Comparison of ENCODE assay signal across 14 cellular contexts in the genomic region with DNA sequence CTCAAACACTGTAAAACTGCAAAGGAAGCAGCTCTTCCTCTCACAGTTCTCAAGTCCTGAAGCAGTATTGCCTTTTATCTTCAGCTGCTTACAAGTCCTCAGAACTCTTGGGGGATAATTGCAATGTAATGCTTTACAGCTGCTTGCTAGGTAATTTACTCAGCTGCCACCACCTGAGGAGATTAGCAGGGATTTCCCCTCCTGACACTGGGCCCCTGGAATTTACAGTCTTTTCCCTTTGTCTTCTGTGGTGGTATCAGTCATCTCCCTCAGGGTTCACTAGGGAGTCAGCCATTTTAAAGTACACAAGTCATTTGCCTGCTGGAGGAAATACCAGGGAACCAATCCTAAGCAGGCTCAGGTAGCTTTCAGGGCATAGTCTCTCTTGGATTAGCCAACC.
DNase-seq lines count a peak whose midpoint lies in the region; ATAC-seq and TF ChIP-seq lines count a peak whose summit lies in the region.
"Had no signal": no experiment of that assay in that cellular context is flagged by ENCODE, and none has a peak within 500 bp of the region (broad histone marks: within the 10 kb centered on the region; RNA-seq: fewer than 3 reads in every experiment).

No MANE protein-coding gene starts in this region.

- no peak overlapping the region for H3K4me2 ChIP-seq in GM23338

- no peaks in the 10 kb centered on the region for H3K36me3 ChIP-seq in GM23338 (ENCODE audit: insufficient read depth)
- H3K36me3 ChIP-seq: gastrocnemius medialis had no signal

- H3K27ac Mint-ChIP-seq in GM23338 (no peak overlapping the region; the same call in 1 of the 2 replicates), nephron progenitor cell (peak overlapping the region; percentile 89)
- H3K27ac Mint-ChIP-seq: CD8-positive, alpha-beta memory T cell had no signal

- H3K4me3 ChIP-seq in GM23338 = no peak overlapping the region
- no peak overlapping the region for H3K4me3 ChIP-seq in dorsolateral prefrontal cortex
- H3K4me3 ChIP-seq: gastrocnemius medialis, K562, skin epidermis had no signal

- peak overlapping the region; percentile 44 for H2AFZ ChIP-seq in GM23338

- TF ChIP-seq CTCF in GM23338 (conservative IDR thresholded peaks at IDR 0.05; ENCODE audit: low read depth in 2 of 2) (no peak), nephron progenitor cell (IDR thresholded peaks at IDR 0.05) (no peak), dorsolateral prefrontal cortex (IDR thresholded peaks at IDR 0.05 in 54 of 56, conservative IDR thresholded peaks at IDR 0.05 in 2 of 56; ENCODE audit: low read depth in 1 of 56, partially characterized antibody in 56 of 56) (no peak)

- no peaks in the 10 kb centered on the region for H3K4me1 ChIP-seq in GM23338 (ENCODE audit: insufficient read depth)
- H3K4me1 ChIP-seq: gastrocnemius medialis had no signal

- H3K27me3 Mint-ChIP-seq in GM23338 (ENCODE audit: insufficient read depth, low read depth, poor library complexity) (peaks cover 10% of the 10 kb centered on the region), nephron progenitor cell (ENCODE audit: low read depth, poor library complexity) (peaks cover 3% of the 10 kb centered on the region)
- H3K27me3 Mint-ChIP-seq: CD8-positive, alpha-beta memory T cell had no signal

- intact Hi-C loops in dorsolateral prefrontal cortex (cut with DNase I) = no loop called here

- DNase-seq in GM23338 (ENCODE audit: low spot score) = peak; percentile 33
- DNase-seq in NCI-H2227 (lab: John Stamatoyannopoulos, UW; ENCODE audit: unreplicated experiment) = peak; percentile 78
- peak; percentile 7 for DNase-seq in amniotic epithelial cell (ENCODE audit: low read depth)
- no peak for DNase-seq in nephron progenitor cell
- no peak for DNase-seq in NOMO-1 (lab: John Stamatoyannopoulos, UW; ENCODE audit: unreplicated experiment in 2 of 2)
- DNase-seq in dorsolateral prefrontal cortex = no peak
- no peak for DNase-seq in NCI-H1048 (lab: John Stamatoyannopoulos, UW)
- DNase-seq in activated naive CD4-positive, alpha-beta T cell treated with Interleukin-2 at 50 U/mL for 16 hours = no peak
- DNase-seq: caudate nucleus; CD8-positive, alpha-beta memory T cell; gastrocnemius medialis; stimulated activated CD8-positive, alpha-beta memory T cell treated with anti-CD3 and anti-CD28 coated beads, Interleukin-4, amount 100 ng/mL, for 48 hours had no signal

- peaks cover 18% of the 10 kb centered on the region; the same call in 2 of the 3 replicates for H3K36me3 Mint-ChIP-seq in GM23338 (ENCODE audit: low read depth)
- H3K36me3 Mint-ChIP-seq in nephron progenitor cell (ENCODE audit: low read depth) = peaks cover 36% of the 10 kb centered on the region

- no peaks in the 10 kb centered on the region for H3K27me3 ChIP-seq in GM23338 (ENCODE audit: insufficient read depth)
- H3K27me3 ChIP-seq in dorsolateral prefrontal cortex = no peaks in the 10 kb centered on the region
- H3K27me3 ChIP-seq: gastrocnemius medialis had no signal

- H4K20me1 ChIP-seq in GM23338 (replicated peaks; ENCODE audit: insufficient read depth) = no peaks in the 10 kb centered on the region

- peaks cover 26% of the 10 kb centered on the region for H3K9me3 Mint-ChIP-seq in GM23338
- H3K9me3 Mint-ChIP-seq in nephron progenitor cell = peaks cover 37% of the 10 kb centered on the region

- H3K9me2 ChIP-seq in GM23338 (ENCODE audit: insufficient read depth) = 0 out of 2 replicates have a peak, but pooled peaks cover 25% of the 10 kb centered on the region

- H3K4me3 Mint-ChIP-seq in GM23338 (no peak overlapping the region), nephron progenitor cell (no peak overlapping the region)
- H3K4me3 Mint-ChIP-seq: CD8-positive, alpha-beta memory T cell had no signal

- H3K4me1 Mint-ChIP-seq in GM23338 (peaks cover 5% of the 10 kb centered on the region; the same call in 1 of the 3 replicates), nephron progenitor cell (peaks cover 41% of the 10 kb centered on the region)
- H3K4me1 Mint-ChIP-seq: CD8-positive, alpha-beta memory T cell had no signal

- peak; percentile 92 for ATAC-seq in GM23338
- ATAC-seq: gastrocnemius medialis, K562 had no signal

- no peaks in the 10 kb centered on the region for H3K79me2 ChIP-seq in GM23338 (replicated peaks; ENCODE audit: insufficient read depth)

- no peaks in the 10 kb centered on the region for H3F3A ChIP-seq in GM23338 (replicated peaks; ENCODE audit: low read depth)

- H3K27ac ChIP-seq in GM23338 (ENCODE audit: low read depth) (no peak overlapping the region), dorsolateral prefrontal cortex (no peak overlapping the region)
- H3K27ac ChIP-seq: gastrocnemius medialis, skin epidermis had no signal

TF ChIP-seq in GM23338, 12 proteins besides CTCF, POLR2A, EP300 and RAD21:
- TF ChIP-seq, protein P1, sequence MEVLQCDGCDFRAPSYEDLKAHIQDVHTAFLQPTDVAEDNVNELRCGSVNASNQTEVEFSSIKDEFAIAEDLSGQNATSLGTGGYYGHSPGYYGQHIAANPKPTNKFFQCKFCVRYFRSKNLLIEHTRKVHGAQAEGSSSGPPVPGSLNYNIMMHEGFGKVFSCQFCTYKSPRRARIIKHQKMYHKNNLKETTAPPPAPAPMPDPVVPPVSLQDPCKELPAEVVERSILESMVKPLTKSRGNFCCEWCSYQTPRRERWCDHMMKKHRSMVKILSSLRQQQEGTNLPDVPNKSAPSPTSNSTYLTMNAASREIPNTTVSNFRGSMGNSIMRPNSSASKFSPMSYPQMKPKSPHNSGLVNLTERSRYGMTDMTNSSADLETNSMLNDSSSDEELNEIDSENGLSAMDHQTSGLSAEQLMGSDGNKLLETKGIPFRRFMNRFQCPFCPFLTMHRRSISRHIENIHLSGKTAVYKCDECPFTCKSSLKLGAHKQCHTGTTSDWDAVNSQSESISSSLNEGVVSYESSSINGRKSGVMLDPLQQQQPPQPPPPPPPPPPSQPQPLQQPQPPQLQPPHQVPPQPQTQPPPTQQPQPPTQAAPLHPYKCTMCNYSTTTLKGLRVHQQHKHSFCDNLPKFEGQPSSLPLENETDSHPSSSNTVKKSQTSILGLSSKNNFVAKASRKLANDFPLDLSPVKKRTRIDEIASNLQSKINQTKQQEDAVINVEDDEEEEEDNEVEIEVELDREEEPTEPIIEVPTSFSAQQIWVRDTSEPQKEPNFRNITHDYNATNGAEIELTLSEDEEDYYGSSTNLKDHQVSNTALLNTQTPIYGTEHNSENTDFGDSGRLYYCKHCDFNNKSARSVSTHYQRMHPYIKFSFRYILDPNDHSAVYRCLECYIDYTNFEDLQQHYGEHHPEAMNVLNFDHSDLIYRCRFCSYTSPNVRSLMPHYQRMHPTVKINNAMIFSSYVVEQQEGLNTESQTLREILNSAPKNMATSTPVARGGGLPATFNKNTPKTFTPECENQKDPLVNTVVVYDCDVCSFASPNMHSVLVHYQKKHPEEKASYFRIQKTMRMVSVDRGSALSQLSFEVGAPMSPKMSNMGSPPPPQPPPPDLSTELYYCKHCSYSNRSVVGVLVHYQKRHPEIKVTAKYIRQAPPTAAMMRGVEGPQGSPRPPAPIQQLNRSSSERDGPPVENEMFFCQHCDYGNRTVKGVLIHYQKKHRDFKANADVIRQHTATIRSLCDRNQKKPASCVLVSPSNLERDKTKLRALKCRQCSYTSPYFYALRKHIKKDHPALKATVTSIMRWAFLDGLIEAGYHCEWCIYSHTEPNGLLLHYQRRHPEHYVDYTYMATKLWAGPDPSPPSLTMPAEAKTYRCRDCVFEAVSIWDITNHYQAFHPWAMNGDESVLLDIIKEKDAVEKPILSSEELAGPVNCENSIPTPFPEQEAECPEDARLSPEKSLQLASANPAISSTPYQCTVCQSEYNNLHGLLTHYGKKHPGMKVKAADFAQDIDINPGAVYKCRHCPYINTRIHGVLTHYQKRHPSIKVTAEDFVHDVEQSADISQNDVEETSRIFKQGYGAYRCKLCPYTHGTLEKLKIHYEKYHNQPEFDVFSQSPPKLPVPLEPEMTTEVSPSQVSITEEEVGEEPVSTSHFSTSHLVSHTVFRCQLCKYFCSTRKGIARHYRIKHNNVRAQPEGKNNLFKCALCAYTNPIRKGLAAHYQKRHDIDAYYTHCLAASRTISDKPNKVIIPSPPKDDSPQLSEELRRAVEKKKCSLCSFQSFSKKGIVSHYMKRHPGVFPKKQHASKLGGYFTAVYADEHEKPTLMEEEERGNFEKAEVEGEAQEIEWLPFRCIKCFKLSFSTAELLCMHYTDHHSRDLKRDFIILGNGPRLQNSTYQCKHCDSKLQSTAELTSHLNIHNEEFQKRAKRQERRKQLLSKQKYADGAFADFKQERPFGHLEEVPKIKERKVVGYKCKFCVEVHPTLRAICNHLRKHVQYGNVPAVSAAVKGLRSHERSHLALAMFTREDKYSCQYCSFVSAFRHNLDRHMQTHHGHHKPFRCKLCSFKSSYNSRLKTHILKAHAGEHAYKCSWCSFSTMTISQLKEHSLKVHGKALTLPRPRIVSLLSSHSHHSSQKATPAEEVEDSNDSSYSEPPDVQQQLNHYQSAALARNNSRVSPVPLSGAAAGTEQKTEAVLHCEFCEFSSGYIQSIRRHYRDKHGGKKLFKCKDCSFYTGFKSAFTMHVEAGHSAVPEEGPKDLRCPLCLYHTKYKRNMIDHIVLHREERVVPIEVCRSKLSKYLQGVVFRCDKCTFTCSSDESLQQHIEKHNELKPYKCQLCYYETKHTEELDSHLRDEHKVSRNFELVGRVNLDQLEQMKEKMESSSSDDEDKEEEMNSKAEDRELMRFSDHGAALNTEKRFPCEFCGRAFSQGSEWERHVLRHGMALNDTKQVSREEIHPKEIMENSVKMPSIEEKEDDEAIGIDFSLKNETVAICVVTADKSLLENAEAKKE (CRISPR knock-in tag; IDR thresholded peaks at IDR 0.05) = peak; percentile 67
- TF ChIP-seq JUNB (IDR thresholded peaks at IDR 0.05; ENCODE audit: unreplicated experiment) = no peak
- peak; percentile 73; the same call in 1 of the 2 replicates for TF ChIP-seq ZNF114 (CRISPR knock-in tag; IDR thresholded peaks at IDR 0.05)

Comparison
In these comparisons a context has a peak if more than half of its experiments do, and no peak if none do; other contexts are left out.
1. DNase-seq: peak in GM23338 (single experiment), NCI-H2227 (single experiment) and amniotic epithelial cell (single experiment); none in nephron progenitor cell (single experiment), NOMO-1 (0 of 2), dorsolateral prefrontal cortex (0 of 10), NCI-H1048 (single experiment) and activated naive CD4-positive, alpha-beta T cell treated with Interleukin-2 at 50 U/mL for 16 hours (single experiment).